ENCODE assay signal across 10 cellular contexts in the genomic region with DNA sequence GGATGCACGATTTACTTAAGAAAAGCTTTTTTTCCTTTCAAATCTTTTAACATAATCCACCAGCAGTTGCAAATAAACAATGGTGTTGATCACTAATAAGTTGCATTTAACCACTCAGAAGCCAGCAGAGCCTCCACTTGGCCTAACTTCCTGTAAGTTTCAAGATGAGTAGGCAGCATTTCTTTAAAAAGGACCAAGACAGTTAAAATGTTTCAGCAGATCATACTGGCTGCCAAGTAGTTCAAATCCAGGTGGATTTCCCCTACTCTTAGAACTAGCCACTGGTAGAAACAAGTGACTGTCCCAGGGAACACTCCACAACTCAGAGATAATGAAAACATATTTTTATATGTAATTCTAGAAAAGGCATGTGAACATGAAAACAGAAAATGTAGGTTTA. TPM values are rescaled to one million over a fixed set of nuclear protein-coding genes. Genes with fewer than 3 reads are reported as not detected.
DNase-seq lines count a peak whose midpoint lies in the region; ATAC-seq and TF ChIP-seq lines count a peak whose summit lies in the region.
"Had no signal": no experiment of that assay in that cellular context is flagged by ENCODE, and none has a peak within 500 bp of the region (broad histone marks: within the 10 kb centered on the region; RNA-seq: fewer than 3 reads in every experiment).

No MANE protein-coding gene starts in this region.

- H3K36me3 ChIP-seq in ovary: no peaks in the 10 kb centered on the region

- H3K4me1 Mint-ChIP-seq in activated CD4-positive, alpha-beta T cell treated with anti-CD3 and anti-CD28 coated beads, Interleukin-2, amount 10 ng/mL, durations not matched to agents 24 days and 14 days: peaks cover 59% of the 10 kb centered on the region
- H3K4me1 Mint-ChIP-seq in T-helper 1 cell treated with Interleukin-12 subunit alpha and Interleukin-12 subunit beta and Interleukin-4 antibody, amounts not matched to agents 30 μg/mL and 1 μg/mL, for 36 hours (ENCODE audit: low read depth): peaks cover 60% of the 10 kb centered on the region
- peaks cover 15 to 27% of the 10 kb centered on the region in 2 donors for H3K4me1 Mint-ChIP-seq in stimulated activated naive B cell treated with anti-CD40 and anti-IgM and Interleukin-4, amounts not matched to agents 10 μg/mL and 1 μg/mL and 100 μg/mL, for 72 hours

- H3K27ac ChIP-seq in ovary: no peak overlapping the region

- 37 to 56% (median 50%) methylated on average over 1 of the region's 1 CpG for WGBS in ovary, 3 donors

- peaks cover 18% of the 10 kb centered on the region for H3K36me3 Mint-ChIP-seq in activated CD4-positive, alpha-beta T cell treated with anti-CD3 and anti-CD28 coated beads, Interleukin-2, amount 10 ng/mL, durations not matched to agents 24 days and 14 days (ENCODE audit: low read depth)
- peaks cover 24% of the 10 kb centered on the region for H3K36me3 Mint-ChIP-seq in T-helper 1 cell treated with Interleukin-12 subunit alpha and Interleukin-12 subunit beta and Interleukin-4 antibody, amounts not matched to agents 30 μg/mL and 1 μg/mL, for 36 hours (ENCODE audit: low read depth)
- no peaks in the 10 kb centered on the region for H3K36me3 Mint-ChIP-seq in stimulated activated naive B cell treated with anti-CD40 and anti-IgM and Interleukin-4, amounts not matched to agents 10 μg/mL and 1 μg/mL and 100 μg/mL, for 72 hours

- H3K4me3 Mint-ChIP-seq in activated CD4-positive, alpha-beta T cell treated with anti-CD3 and anti-CD28 coated beads, Interleukin-2, amount 10 ng/mL, durations not matched to agents 24 days and 14 days: peak overlapping the region; percentile 36
- H3K4me3 Mint-ChIP-seq in T-helper 1 cell treated with Interleukin-12 subunit alpha and Interleukin-12 subunit beta and Interleukin-4 antibody, amounts not matched to agents 30 μg/mL and 1 μg/mL, for 36 hours: peak overlapping the region; percentile 24
- no peak overlapping the region for H3K4me3 Mint-ChIP-seq in stimulated activated naive B cell treated with anti-CD40 and anti-IgM and Interleukin-4, amounts not matched to agents 10 μg/mL and 1 μg/mL and 100 μg/mL, for 72 hours

- H3K27me3 ChIP-seq in ovary: no peaks in the 10 kb centered on the region

- no peaks in the 10 kb centered on the region for H3K4me1 ChIP-seq in ovary (ENCODE audit: insufficient read depth)

- H3K4me3 ChIP-seq in ovary: no peak overlapping the region

- H3K9me3 ChIP-seq in ovary: no peaks in the 10 kb centered on the region

- peak; percentile 73 for DNase-seq in activated CD4-positive, alpha-beta T cell treated with anti-CD3 and anti-CD28 coated beads, Interleukin-2, amount 10 ng/mL, durations not matched to agents 24 days and 14 days
- DNase-seq in activated CD4-positive, alpha-beta T cell treated with anti-CD3 and anti-CD28 coated beads for 1 hour: no peak
- no peak for DNase-seq in stimulated activated naive B cell treated with anti-CD40 and anti-IgM and Interleukin-4, amounts not matched to agents 10 μg/mL and 1 μg/mL and 100 μg/mL, for 72 hours
- DNase-seq in COLO668 (lab: John Stamatoyannopoulos, UW; ENCODE audit: unreplicated experiment) (no peak), ovary (no peak)
- no peak for DNase-seq in stimulated activated CD8-positive, alpha-beta memory T cell treated with anti-CD3 and anti-CD28 coated beads, Interleukin-4, amount 100 ng/mL, for 48 hours
- DNase-seq: activated T-cell treated with anti-CD3 and anti-CD28 coated beads for 4 hours, mammary epithelial cell had no signal

- peak overlapping the region; percentile 80 for H3K27ac Mint-ChIP-seq in activated CD4-positive, alpha-beta T cell treated with anti-CD3 and anti-CD28 coated beads, Interleukin-2, amount 10 ng/mL, durations not matched to agents 24 days and 14 days
- peak overlapping the region; percentile 92 for H3K27ac Mint-ChIP-seq in T-helper 1 cell treated with Interleukin-12 subunit alpha and Interleukin-12 subunit beta and Interleukin-4 antibody, amounts not matched to agents 30 μg/mL and 1 μg/mL, for 36 hours
- peak overlapping the region; percentile 25 for H3K27ac Mint-ChIP-seq in stimulated activated naive B cell treated with anti-CD40 and anti-IgM and Interleukin-4, amounts not matched to agents 10 μg/mL and 1 μg/mL and 100 μg/mL, for 72 hours

- no peak for TF ChIP-seq CTCF in ovary (IDR thresholded peaks at IDR 0.05)

- ATAC-seq in HG02852 (IDR thresholded peaks at IDR 0.05; ENCODE audit: unreplicated experiment): peak; percentile 77
- ATAC-seq in stimulated activated naive B cell treated with anti-CD40 and anti-IgM and Interleukin-4, amounts not matched to agents 10 μg/mL and 1 μg/mL and 100 μg/mL, for 72 hours (replicated peaks): peak; percentile 69 to 78

- TF ChIP-seq EP300 in ovary (IDR thresholded peaks at IDR 0.05): no peak

- H3K27me3 Mint-ChIP-seq in activated CD4-positive, alpha-beta T cell treated with anti-CD3 and anti-CD28 coated beads, Interleukin-2, amount 10 ng/mL, durations not matched to agents 24 days and 14 days: no peaks in the 10 kb centered on the region
- no peaks in the 10 kb centered on the region for H3K27me3 Mint-ChIP-seq in T-helper 1 cell treated with Interleukin-12 subunit alpha and Interleukin-12 subunit beta and Interleukin-4 antibody, amounts not matched to agents 30 μg/mL and 1 μg/mL, for 36 hours (ENCODE audit: low read depth)
- H3K27me3 Mint-ChIP-seq in stimulated activated naive B cell treated with anti-CD40 and anti-IgM and Interleukin-4, amounts not matched to agents 10 μg/mL and 1 μg/mL and 100 μg/mL, for 72 hours: no peaks in the 10 kb centered on the region

- no peak for TF ChIP-seq POLR2A in ovary (IDR thresholded peaks at IDR 0.05)

- no peaks in the 10 kb centered on the region for H3K9me3 Mint-ChIP-seq in activated CD4-positive, alpha-beta T cell treated with anti-CD3 and anti-CD28 coated beads, Interleukin-2, amount 10 ng/mL, durations not matched to agents 24 days and 14 days
- H3K9me3 Mint-ChIP-seq in T-helper 1 cell treated with Interleukin-12 subunit alpha and Interleukin-12 subunit beta and Interleukin-4 antibody, amounts not matched to agents 30 μg/mL and 1 μg/mL, for 36 hours: no peaks in the 10 kb centered on the region
- no peaks in the 10 kb centered on the region for H3K9me3 Mint-ChIP-seq in stimulated activated naive B cell treated with anti-CD40 and anti-IgM and Interleukin-4, amounts not matched to agents 10 μg/mL and 1 μg/mL and 100 μg/mL, for 72 hours

- intact Hi-C loops in activated CD4-positive, alpha-beta T cell treated with anti-CD3 and anti-CD28 coated beads, Interleukin-2, amount 10 ng/mL, durations not matched to agents 24 days and 14 days (cut with micrococcal nuclease): loop anchor here (1.0 to 10.0 kb wide), 2 partner anchors 17 to 696 kb away; a partner anchor contains a TSS
- intact Hi-C loops in ovary (cut with DNase I): loop anchor here in 3 of 4 donors (10.0 kb wide), 3 partner anchors 86 to 116 kb away; a partner anchor contains a TSS

RNA-seq across cellular contexts. Expression of a gene that starts 17.0 kb away (rescaled TPM):
- total RNA-seq in activated CD4-positive, alpha-beta T cell treated with anti-CD3 and anti-CD28 coated beads, Interleukin-2, amount 10 ng/mL, durations not matched to agents 24 days and 14 days: 23.5 TPM in 2 replicates
- total RNA-seq in ovary: 10 to 100 TPM; 10.4 to 23.9 (median 18.8) TPM
- 1 to 10 TPM; 6.3 to 9.8 TPM for polyA plus RNA-seq in ovary

RNA-seq across cellular contexts. Expression of a gene that starts 39.1 kb away (rescaled TPM):
- 32.6 and 35.2 TPM in 2 replicates for total RNA-seq in activated CD4-positive, alpha-beta T cell treated with anti-CD3 and anti-CD28 coated beads, Interleukin-2, amount 10 ng/mL, durations not matched to agents 24 days and 14 days
- total RNA-seq in ovary: 10 to 100 TPM in 5 of 7 donors, 1 to 10 TPM in 2; 7.3 to 16.7 (median 11.5) TPM
- polyA plus RNA-seq in ovary: 1 to 10 TPM; 7.5 to 9.3 TPM

RNA-seq across cellular contexts. Expression of a gene that starts 40.9 kb away (rescaled TPM):
- total RNA-seq in activated CD4-positive, alpha-beta T cell treated with anti-CD3 and anti-CD28 coated beads, Interleukin-2, amount 10 ng/mL, durations not matched to agents 24 days and 14 days: not detected in 2 replicates
- not detected for total RNA-seq in ovary
- not detected for polyA plus RNA-seq in ovary
- total RNA-seq: mammary epithelial cell had no signal
- polyA plus RNA-seq: mammary epithelial cell had no signal

Comparison
In these comparisons a context has a peak if more than half of its experiments do, and no peak if none do; other contexts are left out.
1. H3K27ac Mint-ChIP-seq: peak in every context shown above with its lines; median percentile 92 in T-helper 1 cell treated with Interleukin-12 subunit alpha and Interleukin-12 subunit beta and Interleukin-4 antibody, amounts not matched to agents 30 μg/mL and 1 μg/mL, for 36 hours; 80 in activated CD4-positive, alpha-beta T cell treated with anti-CD3 and anti-CD28 coated beads, Interleukin-2, amount 10 ng/mL, durations not matched to agents 24 days and 14 days; 25 in stimulated activated naive B cell treated with anti-CD40 and anti-IgM and Interleukin-4, amounts not matched to agents 10 μg/mL and 1 μg/mL and 100 μg/mL, for 72 hours.
2. H3K4me3 Mint-ChIP-seq: peak in activated CD4-positive, alpha-beta T cell treated with anti-CD3 and anti-CD28 coated beads, Interleukin-2, amount 10 ng/mL, durations not matched to agents 24 days and 14 days (single experiment) and T-helper 1 cell treated with Interleukin-12 subunit alpha and Interleukin-12 subunit beta and Interleukin-4 antibody, amounts not matched to agents 30 μg/mL and 1 μg/mL, for 36 hours (single experiment); none in stimulated activated naive B cell treated with anti-CD40 and anti-IgM and Interleukin-4, amounts not matched to agents 10 μg/mL and 1 μg/mL and 100 μg/mL, for 72 hours (0 of 2).